1 cellular context compared by ENCODE assay signal in the genomic region with DNA sequence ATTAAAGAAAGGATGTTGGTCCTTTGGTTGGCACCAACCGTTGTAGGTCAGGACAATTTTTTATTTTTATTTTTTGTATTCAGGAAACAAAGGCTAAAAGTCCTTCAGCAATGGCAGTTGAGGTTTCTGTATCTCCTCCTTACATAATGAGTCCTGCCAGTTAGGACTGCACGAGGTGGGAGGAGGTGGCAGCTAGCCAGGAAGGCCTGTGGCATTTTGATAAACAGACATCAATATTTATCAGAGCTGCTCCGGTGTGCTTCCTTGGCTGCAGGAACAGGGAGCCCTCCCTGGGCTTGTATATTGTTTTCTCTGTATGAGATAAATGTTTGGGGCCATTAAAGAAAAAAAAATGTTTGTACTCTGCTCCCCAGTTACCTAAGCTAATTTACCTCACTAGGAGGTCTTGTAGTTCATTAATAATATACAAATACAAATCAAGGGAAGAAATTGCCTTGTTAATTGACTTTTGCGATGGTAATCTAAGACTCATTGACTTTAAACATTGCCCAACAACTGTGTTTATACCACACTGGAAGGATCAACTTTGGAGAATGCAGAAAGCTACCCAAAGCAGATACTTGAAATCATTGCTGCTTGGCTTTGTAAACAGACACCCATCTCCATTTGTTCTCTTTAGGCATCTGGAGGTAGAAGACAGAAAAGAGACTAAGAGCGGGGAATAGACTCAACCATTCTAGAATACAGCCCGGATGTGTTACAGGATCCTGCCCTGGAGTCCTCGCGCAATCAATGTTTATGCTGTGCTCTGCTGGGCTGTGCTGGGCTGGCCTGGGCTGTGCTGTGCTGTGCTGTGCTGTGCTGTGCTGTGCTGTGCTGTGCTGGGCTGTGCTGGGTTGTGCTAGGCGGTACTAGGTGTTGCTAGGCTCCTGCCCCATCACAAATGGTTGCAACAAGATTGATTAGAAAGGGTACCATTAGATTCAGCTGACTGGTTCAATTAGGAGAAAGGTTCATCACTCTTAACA.
A peak's percentile ranks its signal among the peaks of the same experiment; 100 is the strongest.
TF ChIP-seq lines count a peak whose summit lies in the region.

No MANE protein-coding gene starts in this region.

TF ChIP-seq in K562, 482 proteins besides CTCF, POLR2A, EP300 and RAD21 (continued from another document and continues in another):
- TF ChIP-seq, protein P1, sequence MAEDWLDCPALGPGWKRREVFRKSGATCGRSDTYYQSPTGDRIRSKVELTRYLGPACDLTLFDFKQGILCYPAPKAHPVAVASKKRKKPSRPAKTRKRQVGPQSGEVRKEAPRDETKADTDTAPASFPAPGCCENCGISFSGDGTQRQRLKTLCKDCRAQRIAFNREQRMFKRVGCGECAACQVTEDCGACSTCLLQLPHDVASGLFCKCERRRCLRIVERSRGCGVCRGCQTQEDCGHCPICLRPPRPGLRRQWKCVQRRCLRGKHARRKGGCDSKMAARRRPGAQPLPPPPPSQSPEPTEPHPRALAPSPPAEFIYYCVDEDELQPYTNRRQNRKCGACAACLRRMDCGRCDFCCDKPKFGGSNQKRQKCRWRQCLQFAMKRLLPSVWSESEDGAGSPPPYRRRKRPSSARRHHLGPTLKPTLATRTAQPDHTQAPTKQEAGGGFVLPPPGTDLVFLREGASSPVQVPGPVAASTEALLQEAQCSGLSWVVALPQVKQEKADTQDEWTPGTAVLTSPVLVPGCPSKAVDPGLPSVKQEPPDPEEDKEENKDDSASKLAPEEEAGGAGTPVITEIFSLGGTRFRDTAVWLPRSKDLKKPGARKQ (CRISPR knock-in tag; IDR thresholded peaks at IDR 0.05): no peak
- TF ChIP-seq ZNF3 (CRISPR knock-in tag; IDR thresholded peaks at IDR 0.05) (no peak), HDGF (IDR thresholded peaks at IDR 0.05) (no peak), CHD4 (IDR thresholded peaks at IDR 0.05; ENCODE audit: insufficient read depth, insufficient replicate concordance, low read depth, low read length, poor library complexity, severe bottlenecking) (no peak), TRIM24 (IDR thresholded peaks at IDR 0.05) (peak; percentile 52 to 71; a peak in 2 of 4 replicates), ZNF589 (CRISPR knock-in tag; IDR thresholded peaks at IDR 0.05; ENCODE audit: low read depth) (no peak), MAX (CRISPR knock-in tag; IDR thresholded peaks at IDR 0.05) (peak; percentile 67), TFAP4 (CRISPR knock-in tag; IDR thresholded peaks at IDR 0.05; ENCODE audit: borderline replicate concordance) (no peak), POLR3G (IDR thresholded peaks at IDR 0.05; ENCODE audit: extremely low read depth, insufficient read length, insufficient replicate concordance) (no peak), STAT5B (CRISPR knock-in tag; IDR thresholded peaks at IDR 0.05) (no peak), E2F5 (CRISPR knock-in tag; IDR thresholded peaks at IDR 0.05) (no peak), TAF9B (IDR thresholded peaks at IDR 0.05; ENCODE audit: partially characterized antibody) (no peak), MAFF (IDR thresholded peaks at IDR 0.05; ENCODE audit: low read length) (no peak), NFE2 (IDR thresholded peaks at IDR 0.05; ENCODE audit: low read depth) (no peak; the same call in 1 of the 2 replicates), TCFL5 (CRISPR knock-in tag; conservative IDR thresholded peaks at IDR 0.05) (no peak), ZNF395 (CRISPR knock-in tag; IDR thresholded peaks at IDR 0.05) (peak; percentile 44; the same call in 1 of the 2 replicates), PHTF2 (CRISPR knock-in tag; IDR thresholded peaks at IDR 0.05) (no peak), ZNF124 (CRISPR knock-in tag; IDR thresholded peaks at IDR 0.05) (no peak), JUNB (CRISPR knock-in tag; conservative IDR thresholded peaks at IDR 0.05) (no peak), CBFA2T3 (IDR thresholded peaks at IDR 0.05) (peak; percentile 96), BACH1 (tag; IDR thresholded peaks at IDR 0.05) (no peak), KDM2B (CRISPR knock-in tag; IDR thresholded peaks at IDR 0.05) (no peak), ZNF561 (CRISPR knock-in tag; conservative IDR thresholded peaks at IDR 0.05) (no peak), ADNP (tag; IDR thresholded peaks at IDR 0.05) (no peak), ETS1 (conservative IDR thresholded peaks at IDR 0.05; ENCODE audit: control insufficient read depth, low read depth, low read length) (peak; percentile 60), PRMT5 (CRISPR knock-in tag; IDR thresholded peaks at IDR 0.05) (no peak), PYGO2 (tag; IDR thresholded peaks at IDR 0.05) (no peak), ZC3H4 (CRISPR knock-in tag; IDR thresholded peaks at IDR 0.05; ENCODE audit: borderline replicate concordance) (no peak), YY1 (IDR thresholded peaks at IDR 0.05; ENCODE audit: borderline replicate concordance in 1 of 3, control insufficient read depth in 1 of 3, extremely low read depth in 1 of 3, insufficient read depth in 3 of 3, insufficient read length in 1 of 3, insufficient replicate concordance in 2 of 3, low read depth in 1 of 3, low read length in 2 of 3) (peak in 1 of 3 experiments; percentile 45), ZNF239 (CRISPR knock-in tag; IDR thresholded peaks at IDR 0.05) (no peak), SREBF1 (IDR thresholded peaks at IDR 0.05; ENCODE audit: borderline replicate concordance, low read depth, low read length) (no peak), CBX3 (IDR thresholded peaks at IDR 0.05; ENCODE audit: borderline replicate concordance in 1 of 2, low read length in 2 of 2) (0 out of 3 replicates have a peak, but pooled peaks of 1 of the 2 experiments have one; percentile 53), ZFP1 (CRISPR knock-in tag; IDR thresholded peaks at IDR 0.05) (no peak), ZFPM2 (CRISPR knock-in tag; IDR thresholded peaks at IDR 0.05) (no peak), ZNF507 (tag; conservative IDR thresholded peaks at IDR 0.05) (no peak), JUND (IDR thresholded peaks at IDR 0.05; ENCODE audit: borderline replicate concordance, low read depth, low read length) (peak; percentile 48; the same call in 1 of the 2 replicates), JUND (tag; IDR thresholded peaks at IDR 0.05; ENCODE audit: borderline replicate concordance, low read depth, low read length) (peak; percentile 52; the same call in 1 of the 3 replicates), SRSF1 (IDR thresholded peaks at IDR 0.05; ENCODE audit: low read depth, low read length) (no peak), SIX5 (IDR thresholded peaks at IDR 0.05; ENCODE audit: borderline replicate concordance in 1 of 2, insufficient read depth in 1 of 2, low read depth in 1 of 2, low read length in 2 of 2) (no peak), HCFC1 (IDR thresholded peaks at IDR 0.05; ENCODE audit: low read depth, low read length) (no peak), TBL1XR1 (IDR thresholded peaks at IDR 0.05; ENCODE audit: low read length in 2 of 2) (peak; percentile 84 to 92; a peak in 3 of 4 replicates), CHCHD3 (CRISPR knock-in tag; IDR thresholded peaks at IDR 0.05) (no peak), ZNF655 (CRISPR knock-in tag; IDR thresholded peaks at IDR 0.05) (no peak), DNMT1 (IDR thresholded peaks at IDR 0.05) (no peak), ZNF165 (CRISPR knock-in tag; IDR thresholded peaks at IDR 0.05; ENCODE audit: borderline replicate concordance) (no peak), ZKSCAN8 (CRISPR knock-in tag; IDR thresholded peaks at IDR 0.05) (no peak), ETV1 (tag; conservative IDR thresholded peaks at IDR 0.05; ENCODE audit: low read depth) (no peak), ZNF274 (IDR thresholded peaks at IDR 0.05; ENCODE audit: borderline replicate concordance, low read depth, low read length) (no peak), ZFP36 (IDR thresholded peaks at IDR 0.05; ENCODE audit: low read depth, low read length, partially characterized antibody) (peak; percentile 90)
- TF ChIP-seq, protein P2, sequence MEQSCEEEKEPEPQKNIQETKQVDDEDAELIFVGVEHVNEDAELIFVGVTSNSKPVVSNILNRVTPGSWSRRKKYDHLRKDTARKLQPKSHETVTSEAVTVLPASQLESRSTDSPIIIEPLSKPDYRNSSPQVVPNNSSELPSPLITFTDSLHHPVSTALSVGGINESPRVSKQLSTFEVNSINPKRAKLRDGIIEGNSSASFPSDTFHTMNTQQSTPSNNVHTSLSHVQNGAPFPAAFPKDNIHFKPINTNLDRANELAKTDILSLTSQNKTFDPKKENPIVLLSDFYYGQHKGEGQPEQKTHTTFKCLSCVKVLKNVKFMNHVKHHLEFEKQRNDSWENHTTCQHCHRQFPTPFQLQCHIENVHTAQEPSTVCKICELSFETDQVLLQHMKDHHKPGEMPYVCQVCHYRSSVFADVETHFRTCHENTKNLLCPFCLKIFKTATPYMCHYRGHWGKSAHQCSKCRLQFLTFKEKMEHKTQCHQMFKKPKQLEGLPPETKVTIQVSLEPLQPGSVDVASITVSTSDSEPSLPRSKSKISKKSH (CRISPR knock-in tag; IDR thresholded peaks at IDR 0.05): no peak
- TF ChIP-seq, protein P3, sequence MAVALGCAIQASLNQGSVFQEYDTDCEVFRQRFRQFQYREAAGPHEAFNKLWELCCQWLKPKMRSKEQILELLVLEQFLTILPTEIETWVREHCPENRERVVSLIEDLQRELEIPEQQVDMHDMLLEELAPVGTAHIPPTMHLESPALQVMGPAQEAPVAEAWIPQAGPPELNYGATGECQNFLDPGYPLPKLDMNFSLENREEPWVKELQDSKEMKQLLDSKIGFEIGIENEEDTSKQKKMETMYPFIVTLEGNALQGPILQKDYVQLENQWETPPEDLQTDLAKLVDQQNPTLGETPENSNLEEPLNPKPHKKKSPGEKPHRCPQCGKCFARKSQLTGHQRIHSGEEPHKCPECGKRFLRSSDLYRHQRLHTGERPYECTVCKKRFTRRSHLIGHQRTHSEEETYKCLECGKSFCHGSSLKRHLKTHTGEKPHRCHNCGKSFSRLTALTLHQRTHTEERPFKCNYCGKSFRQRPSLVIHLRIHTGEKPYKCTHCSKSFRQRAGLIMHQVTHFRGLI (CRISPR knock-in tag; IDR thresholded peaks at IDR 0.05): no peak
- TF ChIP-seq, protein P4, sequence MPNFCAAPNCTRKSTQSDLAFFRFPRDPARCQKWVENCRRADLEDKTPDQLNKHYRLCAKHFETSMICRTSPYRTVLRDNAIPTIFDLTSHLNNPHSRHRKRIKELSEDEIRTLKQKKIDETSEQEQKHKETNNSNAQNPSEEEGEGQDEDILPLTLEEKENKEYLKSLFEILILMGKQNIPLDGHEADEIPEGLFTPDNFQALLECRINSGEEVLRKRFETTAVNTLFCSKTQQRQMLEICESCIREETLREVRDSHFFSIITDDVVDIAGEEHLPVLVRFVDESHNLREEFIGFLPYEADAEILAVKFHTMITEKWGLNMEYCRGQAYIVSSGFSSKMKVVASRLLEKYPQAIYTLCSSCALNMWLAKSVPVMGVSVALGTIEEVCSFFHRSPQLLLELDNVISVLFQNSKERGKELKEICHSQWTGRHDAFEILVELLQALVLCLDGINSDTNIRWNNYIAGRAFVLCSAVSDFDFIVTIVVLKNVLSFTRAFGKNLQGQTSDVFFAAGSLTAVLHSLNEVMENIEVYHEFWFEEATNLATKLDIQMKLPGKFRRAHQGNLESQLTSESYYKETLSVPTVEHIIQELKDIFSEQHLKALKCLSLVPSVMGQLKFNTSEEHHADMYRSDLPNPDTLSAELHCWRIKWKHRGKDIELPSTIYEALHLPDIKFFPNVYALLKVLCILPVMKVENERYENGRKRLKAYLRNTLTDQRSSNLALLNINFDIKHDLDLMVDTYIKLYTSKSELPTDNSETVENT (CRISPR knock-in tag; IDR thresholded peaks at IDR 0.05): no peak
